In the genomic region with DNA sequence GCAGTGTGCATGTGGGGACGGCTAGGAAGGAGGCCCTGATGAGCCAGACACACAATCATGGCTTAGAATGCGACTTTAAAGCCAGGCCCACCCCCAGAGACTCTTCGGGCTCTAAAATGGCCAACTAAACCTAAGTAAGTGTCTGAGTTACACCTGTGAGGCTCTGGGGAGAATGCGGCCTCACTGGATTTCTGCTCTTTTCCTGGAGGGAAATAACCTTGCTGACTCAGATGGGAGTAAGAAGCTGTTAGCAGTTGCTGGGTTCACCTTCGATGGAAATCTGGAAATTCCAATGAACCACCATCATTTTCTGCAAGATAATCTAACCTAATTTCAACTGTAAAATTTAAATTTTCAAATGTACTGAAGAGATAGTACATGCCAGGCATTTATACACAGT, we compare ENCODE assay signal across 14 cellular contexts.
DNase-seq lines count a peak whose midpoint lies in the region; ATAC-seq and TF ChIP-seq lines count a peak whose summit lies in the region.
"Had no signal": no experiment of that assay in that cellular context is flagged by ENCODE, and none has a peak within 500 bp of the region (broad histone marks: within the 10 kb centered on the region; RNA-seq: fewer than 3 reads in every experiment).

No MANE protein-coding gene starts in this region.

- no peak for DNase-seq in activated T-cell treated with anti-CD3 and anti-CD28 coated beads, Interleukin-2, amount 50 U/mL, for 72 hours
- no peak for DNase-seq in activated T-cell treated with anti-CD3 and anti-CD28 coated beads, Interleukin-2, amount 50 U/mL, for 1 hour
- DNase-seq in adrenal gland, result no peak
- DNase-seq in mesenchymal stem cell, result no peak
- DNase-seq in uterus, result no peak
- no peak for DNase-seq in cortex of kidney (lab: John Stamatoyannopoulos, UW)
- DNase-seq: activated CD4-positive, alpha-beta T cell treated with anti-CD3 and anti-CD28 coated beads for 4 hours; MM.1S; NCI-H226; SJCRH30 had no signal

- H2BK120ac ChIP-seq in mesenchymal stem cell (ENCODE audit: low read depth, low read length), result no peak overlapping the region

- no peak overlapping the region for H2AK5ac ChIP-seq in mesenchymal stem cell (ENCODE audit: low read length, severe bottlenecking)

- no peak overlapping the region for H2BK12ac ChIP-seq in mesenchymal stem cell (ENCODE audit: low read length in 2 of 2)

- H3K4ac ChIP-seq in mesenchymal stem cell (ENCODE audit: low read depth in 1 of 2, low read length in 2 of 2), result no peak overlapping the region

- H3K79me1 ChIP-seq in mesenchymal stem cell (replicated peaks; ENCODE audit: low read length, poor library complexity, severe bottlenecking), result no peaks in the 10 kb centered on the region

- no peak for ATAC-seq in activated T-cell treated with anti-CD3 and anti-CD28 coated beads, Interleukin-2, amount 50 U/mL, for 72 hours (replicated peaks in 1 of 2)
- ATAC-seq in HG02938 (IDR thresholded peaks at IDR 0.05; ENCODE audit: unreplicated experiment) (no peak), GM21619 (IDR thresholded peaks at IDR 0.05; ENCODE audit: unreplicated experiment) (no peak)

- peak overlapping the region; percentile 20 for H4K91ac ChIP-seq in mesenchymal stem cell (ENCODE audit: low read length)

- no peaks in the 10 kb centered on the region for H3K9me3 Mint-ChIP-seq in activated T-cell treated with anti-CD3 and anti-CD28 coated beads, Interleukin-2, amount 50 U/mL, for 72 hours

- TF ChIP-seq POLR2A in adrenal gland (IDR thresholded peaks at IDR 0.05) (no peak), uterus (IDR thresholded peaks at IDR 0.05) (no peak)

- 85 to 88% (median 86%) methylated on average over 5 of the region's 5 CpGs for WGBS in adrenal gland, 4 donors
- WGBS in mesenchymal stem cell, result 96% methylated on average over 4 of the region's 5 CpGs

- H3K14ac ChIP-seq in mesenchymal stem cell (ENCODE audit: low read length in 2 of 2), result no peak overlapping the region

- H2AFZ ChIP-seq in mesenchymal stem cell (ENCODE audit: low read depth, low read length), result no peak overlapping the region

- no peak overlapping the region for H3K23ac ChIP-seq in mesenchymal stem cell (ENCODE audit: low read length in 2 of 2)

- H3K36me3 ChIP-seq in adrenal gland (replicated peaks in 1 of 2), result no peaks in the 10 kb centered on the region
- no peaks in the 10 kb centered on the region for H3K36me3 ChIP-seq in mesenchymal stem cell (ENCODE audit: control insufficient read depth in 1 of 2, insufficient read depth in 2 of 2, low read depth in 1 of 2, low read length in 2 of 2)
- no peaks in the 10 kb centered on the region for H3K36me3 ChIP-seq in uterus
- H3K36me3 ChIP-seq: colonic mucosa, lower lobe of right lung, SJCRH30 had no signal

- H3K4me3 ChIP-seq in adrenal gland, result no peak overlapping the region
- no peak overlapping the region for H3K4me3 ChIP-seq in mesenchymal stem cell (ENCODE audit: insufficient read depth in 1 of 2, low read depth in 1 of 2, low read length in 2 of 2)
- H3K4me3 ChIP-seq in uterus, result no peak overlapping the region
- H3K4me3 ChIP-seq: SJCRH30 had no signal

- no peak overlapping the region for H4K8ac ChIP-seq in mesenchymal stem cell (ENCODE audit: low read length)

- peaks cover 20% of the 10 kb centered on the region for H3K27me3 Mint-ChIP-seq in activated T-cell treated with anti-CD3 and anti-CD28 coated beads, Interleukin-2, amount 50 U/mL, for 72 hours (ENCODE audit: low read depth)

- H3K4me2 ChIP-seq in mesenchymal stem cell (ENCODE audit: low read length, poor library complexity, severe bottlenecking), result no peak overlapping the region

- H3K9ac ChIP-seq in mesenchymal stem cell (ENCODE audit: low read length), result no peak overlapping the region

- H2BK5ac ChIP-seq in mesenchymal stem cell (ENCODE audit: low read depth, low read length, poor library complexity, severe bottlenecking), result no peak overlapping the region

- peaks cover 5 to 27% of the 10 kb centered on the region in 2 donors for H3K4me1 ChIP-seq in adrenal gland (replicated peaks in 1 of 2)
- peaks cover 14% of the 10 kb centered on the region for H3K4me1 ChIP-seq in mesenchymal stem cell (ENCODE audit: control insufficient read depth, insufficient read depth, low read depth, low read length)
- H3K4me1 ChIP-seq in uterus, result peaks cover 0 to 14% of the 10 kb centered on the region in 2 donors
- H3K4me1 ChIP-seq: colonic mucosa, SJCRH30 had no signal

- H3K36me3 Mint-ChIP-seq in activated T-cell treated with anti-CD3 and anti-CD28 coated beads, Interleukin-2, amount 50 U/mL, for 72 hours (ENCODE audit: insufficient read depth in 2 of 2), result peaks cover 0 to 2% of the 10 kb centered on the region in 2 donors

- H3K9me3 ChIP-seq in adrenal gland (replicated peaks in 1 of 3) (no peaks in the 10 kb centered on the region), mesenchymal stem cell (ENCODE audit: control insufficient read depth, low read length) (no peaks in the 10 kb centered on the region), uterus (no peaks in the 10 kb centered on the region)
- H3K9me3 ChIP-seq: colonic mucosa, lower lobe of right lung, SJCRH30 had no signal

- H3K4me1 Mint-ChIP-seq in activated T-cell treated with anti-CD3 and anti-CD28 coated beads, Interleukin-2, amount 50 U/mL, for 72 hours (ENCODE audit: low read depth), result peaks cover 61% of the 10 kb centered on the region

- intact Hi-C loops in adrenal gland (cut with DNase I), result loop anchor here (5.0 to 10.0 kb wide), 3 partner anchors 99 to 517 kb away; a partner anchor contains a TSS
- intact Hi-C loops in uterus (cut with DNase I; ENCODE audit: low total_unique reads), result loop anchor here (10.0 kb wide), 1 partner anchor 517 kb away; no protein-coding TSS in a partner anchor

- H3K4me3 Mint-ChIP-seq in activated T-cell treated with anti-CD3 and anti-CD28 coated beads, Interleukin-2, amount 50 U/mL, for 72 hours, result peak overlapping the region; percentile 24 to 74

- peak overlapping the region; percentile 68 for H3K27ac Mint-ChIP-seq in activated T-cell treated with anti-CD3 and anti-CD28 coated beads, Interleukin-2, amount 50 U/mL, for 72 hours

- H3K27ac ChIP-seq in adrenal gland, result peak overlapping the region in 3 of 5 donors; percentile 92 to 95 (median 94)
- no peak overlapping the region for H3K27ac ChIP-seq in mesenchymal stem cell (ENCODE audit: low read length, poor library complexity, severe bottlenecking)
- H3K27ac ChIP-seq in uterus, result peak overlapping the region; percentile 97 to 99
- H3K27ac ChIP-seq: SJCRH30 had no signal

- no peak overlapping the region for H3K18ac ChIP-seq in mesenchymal stem cell (ENCODE audit: low read depth in 1 of 2, low read length in 2 of 2)

- no peaks in the 10 kb centered on the region for H3K27me3 ChIP-seq in adrenal gland
- H3K27me3 ChIP-seq in mesenchymal stem cell (ENCODE audit: control insufficient read depth in 1 of 2, insufficient read depth in 1 of 2, low read length in 2 of 2), result no peaks in the 10 kb centered on the region
- H3K27me3 ChIP-seq in uterus, result no peaks in the 10 kb centered on the region
- H3K27me3 ChIP-seq: colonic mucosa, SJCRH30 had no signal

- H2BK15ac ChIP-seq in mesenchymal stem cell (ENCODE audit: low read depth, poor library complexity, severe bottlenecking), result no peak overlapping the region

- no peak for TF ChIP-seq CTCF in adrenal gland (IDR thresholded peaks at IDR 0.05)
- no peak for TF ChIP-seq CTCF in uterus (IDR thresholded peaks at IDR 0.05)
